13 cellular contexts compared by ENCODE assay signal in genomic region chr20:13915244-13915643, GRCh38.
"Had no signal": no experiment of that assay in that cellular context is flagged by ENCODE, and none has a peak within 500 bp of the region (broad histone marks: within the 10 kb centered on the region; RNA-seq: fewer than 3 reads in every experiment).

No MANE protein-coding gene starts in this region.

- H3K4me1 ChIP-seq: thyroid gland, uterus had no signal

- H3K27me3 ChIP-seq: thyroid gland, uterus had no signal

- ATAC-seq: activated T-cell treated with anti-CD3 and anti-CD28 coated beads, Interleukin-2, amount 50 U/mL, for 72 hours had no signal

- H3K9me3 ChIP-seq: thyroid gland, uterus had no signal

- H3K27ac ChIP-seq: dorsolateral prefrontal cortex, thyroid gland, uterus had no signal

- FAIRE-seq: bronchial epithelial cell, small intestine had no signal

- H3K4me3 ChIP-seq: dorsolateral prefrontal cortex, lung, thyroid gland, uterus had no signal

- DNase-seq: activated CD4-positive, alpha-beta T cell treated with anti-CD3 and anti-CD28 coated beads for 1 hour; activated CD4-positive, alpha-beta T cell treated with anti-CD3 and anti-CD28 coated beads, Interleukin-2, amount 50 U/mL, for 48 hours; activated naive CD8-positive, alpha-beta T cell treated with anti-CD3 and anti-CD28 coated beads, Interleukin-2, amount 10 ng/mL, durations not matched to agents 7 days and 5 days; activated T-cell treated with anti-CD3 and anti-CD28 coated beads, Interleukin-2, amount 50 U/mL, for 72 hours; anterior cingulate cortex; dorsolateral prefrontal cortex; hypothalamus; naive B cell; small intestine; thyroid gland; uterus had no signal

- H3K36me3 ChIP-seq: thyroid gland, uterus had no signal
